In genomic region chr19:4636151-4636717, GRCh38 we compare ENCODE assay signal across 8 cellular contexts. TPM values are rescaled to one million over a fixed set of nuclear protein-coding genes. Genes with fewer than 3 reads are reported as not detected.
DNase-seq lines count a peak whose midpoint lies in the region; ATAC-seq lines count a peak whose summit lies in the region.

No MANE protein-coding gene starts in this region.

- peak overlapping the region; percentile 99 for H4K8ac ChIP-seq in mesenchymal stem cell (ENCODE audit: low read length)

- H2BK12ac ChIP-seq in mesenchymal stem cell (ENCODE audit: low read length in 2 of 2): peak overlapping the region; percentile 63 to 90

- DNase-seq in NCI-H146 (lab: John Stamatoyannopoulos, UW) (peak; percentile 29), NCI-H146 treated with DMSO at 0.1 percent for 48 hours (lab: John Stamatoyannopoulos, UW; ENCODE audit: unreplicated experiment) (no peak), NCI-H2227 treated with DMSO at 0.1 percent for 48 hours (lab: John Stamatoyannopoulos, UW) (peak; percentile 45), mesenchymal stem cell (peak; percentile 52)
- DNase-seq in activated CD4-positive, alpha-beta memory T cell treated with anti-CD3 and anti-CD28 coated beads for 36 hours: peak; percentile 80
- peak; percentile 67 for DNase-seq in effector CD8-positive, alpha-beta T cell (lab: John Stamatoyannopoulos, UW)
- DNase-seq in stimulated activated CD8-positive, alpha-beta memory T cell treated with anti-CD3 and anti-CD28 coated beads, Interleukin-15, amount 100 ng/mL, for 1 hour (ENCODE audit: low read depth): peak; percentile 48

- peak overlapping the region; percentile 84 for H3K4me2 ChIP-seq in mesenchymal stem cell (ENCODE audit: low read length, poor library complexity, severe bottlenecking)

- H3K4ac ChIP-seq in mesenchymal stem cell (ENCODE audit: low read depth in 1 of 2, low read length in 2 of 2): peak overlapping the region; percentile 46 to 93

- H2AK5ac ChIP-seq in mesenchymal stem cell (ENCODE audit: low read length, severe bottlenecking): no peak overlapping the region

- intact Hi-C loops in activated CD4-positive, alpha-beta memory T cell treated with anti-CD3 and anti-CD28 coated beads for 36 hours (cut with micrococcal nuclease): loop anchor here (2.0 to 5.0 kb wide), 2 partner anchors 59 to 164 kb away; partner anchors contain the start of gene HDGFL2

- WGBS in mesenchymal stem cell: 2% methylated on average over 43 of the region's 43 CpGs

- H2BK120ac ChIP-seq in mesenchymal stem cell (ENCODE audit: low read depth, low read length): peak overlapping the region; percentile 81

- H3K4me1 Mint-ChIP-seq in activated CD4-positive, alpha-beta memory T cell treated with anti-CD3 and anti-CD28 coated beads for 36 hours (ENCODE audit: low read depth): peaks cover 27% of the 10 kb centered on the region

- H3K36me3 ChIP-seq in mesenchymal stem cell (ENCODE audit: control insufficient read depth in 1 of 2, insufficient read depth in 2 of 2, low read depth in 1 of 2, low read length in 2 of 2): peaks cover 0 to 8% of the 10 kb centered on the region in 2 experiments

- POLR2A ChIA-PET in activated CD4-positive, alpha-beta memory T cell treated with anti-CD3 and anti-CD28 coated beads for 36 hours (lab: Charles Lee): interaction anchor here (1.0 kb wide), 1 partner anchor 31 kb away, joined by 5 read pairs; no protein-coding TSS in a partner anchor

- peak overlapping the region in 1 of 2 experiments; percentile 34 for H3K23ac ChIP-seq in mesenchymal stem cell (ENCODE audit: low read length in 2 of 2)

- H3K27me3 Mint-ChIP-seq in activated CD4-positive, alpha-beta memory T cell treated with anti-CD3 and anti-CD28 coated beads for 36 hours: no peaks in the 10 kb centered on the region

- no peak overlapping the region for H3K27ac Mint-ChIP-seq in activated CD4-positive, alpha-beta memory T cell treated with anti-CD3 and anti-CD28 coated beads for 36 hours

- peak overlapping the region; percentile 97 for H2AFZ ChIP-seq in mesenchymal stem cell (ENCODE audit: low read depth, low read length)

- H3K9ac ChIP-seq in mesenchymal stem cell (ENCODE audit: low read length): peak overlapping the region; percentile 82

- H3K4me3 Mint-ChIP-seq in activated CD4-positive, alpha-beta memory T cell treated with anti-CD3 and anti-CD28 coated beads for 36 hours: peak overlapping the region; percentile 35

- peaks cover 20% of the 10 kb centered on the region for H3K79me1 ChIP-seq in mesenchymal stem cell (replicated peaks; ENCODE audit: low read length, poor library complexity, severe bottlenecking)

- no peak for ATAC-seq in GM21723 (IDR thresholded peaks at IDR 0.05; ENCODE audit: unreplicated experiment)

- no peaks in the 10 kb centered on the region for H3K9me3 Mint-ChIP-seq in activated CD4-positive, alpha-beta memory T cell treated with anti-CD3 and anti-CD28 coated beads for 36 hours

- H4K91ac ChIP-seq in mesenchymal stem cell (ENCODE audit: low read length): peak overlapping the region; percentile 82

- H3K4me3 ChIP-seq in mesenchymal stem cell (ENCODE audit: insufficient read depth in 1 of 2, low read depth in 1 of 2, low read length in 2 of 2): peak overlapping the region; percentile 53 to 76

- H3K4me1 ChIP-seq in mesenchymal stem cell (ENCODE audit: control insufficient read depth, insufficient read depth, low read depth, low read length): peaks cover 38% of the 10 kb centered on the region

- no peaks in the 10 kb centered on the region for H3K9me3 ChIP-seq in mesenchymal stem cell (ENCODE audit: control insufficient read depth, low read length)

- CTCF ChIA-PET in activated CD4-positive, alpha-beta memory T cell treated with anti-CD3 and anti-CD28 coated beads for 36 hours (lab: Charles Lee): interaction anchor here (0.6 to 3.5 kb wide), 25 partner anchors 9 to 155 kb away, joined by 3 to 66 read pairs (median 4); partner anchors contain the start of genes FEM1A, MYDGF and SEMA6B

- peak overlapping the region; percentile 77 for H2BK5ac ChIP-seq in mesenchymal stem cell (ENCODE audit: low read depth, low read length, poor library complexity, severe bottlenecking)

- no peaks in the 10 kb centered on the region for H3K36me3 Mint-ChIP-seq in activated CD4-positive, alpha-beta memory T cell treated with anti-CD3 and anti-CD28 coated beads for 36 hours

- no peak overlapping the region for H3K27ac ChIP-seq in mesenchymal stem cell (ENCODE audit: low read length, poor library complexity, severe bottlenecking)

- peak overlapping the region; percentile 77 to 96 for H3K18ac ChIP-seq in mesenchymal stem cell (ENCODE audit: low read depth in 1 of 2, low read length in 2 of 2)

- peaks cover 0 to 4% of the 10 kb centered on the region in 2 experiments for H3K27me3 ChIP-seq in mesenchymal stem cell (ENCODE audit: control insufficient read depth in 1 of 2, insufficient read depth in 1 of 2, low read length in 2 of 2)

- peak overlapping the region; percentile 66 for H2BK15ac ChIP-seq in mesenchymal stem cell (ENCODE audit: low read depth, poor library complexity, severe bottlenecking)

- H3K14ac ChIP-seq in mesenchymal stem cell (ENCODE audit: low read length in 2 of 2): peak overlapping the region in 1 of 2 experiments; percentile 76

RNA-seq across cellular contexts. Expression of gene TNFAIP8L1, which starts 3.1 kb away (rescaled TPM):
- 10 to 100 TPM; 17.2 to 17.4 TPM for total RNA-seq in activated CD4-positive, alpha-beta memory T cell treated with anti-CD3 and anti-CD28 coated beads for 36 hours
- 6.1 TPM for polyA plus RNA-seq in mesenchymal stem cell (2013, experiment 1 of 2)
- 6.6 TPM for polyA plus RNA-seq in mesenchymal stem cell (2013, experiment 2 of 2)

RNA-seq across cellular contexts. Expression of gene MYDGF, which starts 33.9 kb away (rescaled TPM):
- 10 to 100 TPM; 72.9 to 74.7 TPM for total RNA-seq in activated CD4-positive, alpha-beta memory T cell treated with anti-CD3 and anti-CD28 coated beads for 36 hours
- polyA plus RNA-seq in mesenchymal stem cell (2013, experiment 1 of 2): 184 TPM
- polyA plus RNA-seq in mesenchymal stem cell (2013, experiment 2 of 2): 188 TPM
